In the genomic region with DNA sequence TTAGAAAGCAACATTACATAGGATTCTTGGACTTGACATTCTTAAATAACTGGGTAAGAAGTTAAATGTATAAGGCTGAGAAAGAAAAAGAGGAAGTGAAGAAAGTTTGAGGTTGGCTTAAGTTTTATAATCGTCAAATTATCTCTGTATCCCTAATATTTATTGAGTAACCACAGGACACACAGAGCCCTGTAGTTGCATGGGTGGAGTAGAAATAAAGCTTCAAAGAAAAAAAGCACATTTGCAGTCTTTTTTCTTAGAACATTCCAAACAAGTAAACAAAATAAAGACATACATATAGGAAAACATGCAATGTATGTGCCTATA, we compare ENCODE assay signal across 10 cellular contexts.
DNase-seq lines count a peak whose midpoint lies in the region; ATAC-seq and TF ChIP-seq lines count a peak whose summit lies in the region.
"Had no signal": no experiment of that assay in that cellular context is flagged by ENCODE, and none has a peak within 500 bp of the region (broad histone marks: within the 10 kb centered on the region; RNA-seq: fewer than 3 reads in every experiment).

No MANE protein-coding gene starts in this region.

- H3K27ac Mint-ChIP-seq in activated naive CD8-positive, alpha-beta T cell treated with anti-CD3 and anti-CD28 coated beads, Interleukin-2, amount 50 U/mL, for 24 hours: no peak overlapping the region
- H3K27ac Mint-ChIP-seq: T-helper 1 cell treated with Interleukin-12 subunit alpha and Interleukin-12 subunit beta and Interleukin-4 antibody, amounts not matched to agents 30 μg/mL and 1 μg/mL, for 36 hours had no signal

- H3K36me3 Mint-ChIP-seq in activated naive CD8-positive, alpha-beta T cell treated with anti-CD3 and anti-CD28 coated beads, Interleukin-2, amount 50 U/mL, for 24 hours (ENCODE audit: low read depth): no peaks in the 10 kb centered on the region

- peak; percentile 73 for ATAC-seq in GM18498 (IDR thresholded peaks at IDR 0.05; ENCODE audit: unreplicated experiment)
- ATAC-seq in GM19468 (IDR thresholded peaks at IDR 0.05; ENCODE audit: extremely low read depth, unreplicated experiment): peak; percentile 76
- peak; percentile 52 for ATAC-seq in HG03039 (IDR thresholded peaks at IDR 0.05; ENCODE audit: unreplicated experiment)
- no peak for ATAC-seq in activated naive CD8-positive, alpha-beta T cell treated with anti-CD3 and anti-CD28 coated beads, Interleukin-2, amount 50 U/mL, for 24 hours

- H3K27me3 Mint-ChIP-seq in activated naive CD8-positive, alpha-beta T cell treated with anti-CD3 and anti-CD28 coated beads, Interleukin-2, amount 50 U/mL, for 24 hours: no peaks in the 10 kb centered on the region

- H3K9me3 Mint-ChIP-seq in activated naive CD8-positive, alpha-beta T cell treated with anti-CD3 and anti-CD28 coated beads, Interleukin-2, amount 50 U/mL, for 24 hours: no peaks in the 10 kb centered on the region
- H3K9me3 Mint-ChIP-seq: T-helper 1 cell treated with Interleukin-12 subunit alpha and Interleukin-12 subunit beta and Interleukin-4 antibody, amounts not matched to agents 30 μg/mL and 1 μg/mL, for 36 hours had no signal

- CTCF ChIA-PET in GM10248 (lab: Yijun Ruan, JAX): no interaction called here

- H3K4me1 Mint-ChIP-seq in activated naive CD8-positive, alpha-beta T cell treated with anti-CD3 and anti-CD28 coated beads, Interleukin-2, amount 50 U/mL, for 24 hours: no peaks in the 10 kb centered on the region

- DNase-seq in NOMO-1 treated with DMSO at 0.1 percent for 48 hours (lab: John Stamatoyannopoulos, UW; ENCODE audit: unreplicated experiment) (peak; percentile 81), GM10248 (ENCODE audit: extremely low spot score) (no peak), NCI-H748 (lab: John Stamatoyannopoulos, UW; ENCODE audit: unreplicated experiment) (no peak), medulla oblongata (ENCODE audit: extremely low spot score) (no peak)
- no peak for DNase-seq in activated naive CD8-positive, alpha-beta T cell treated with anti-CD3 and anti-CD28 coated beads, Interleukin-2, amount 50 U/mL, for 24 hours
- DNase-seq: NCI-H446 treated with DMSO at 0.1 percent for 48 hours had no signal

- no peak overlapping the region for H3K4me3 Mint-ChIP-seq in activated naive CD8-positive, alpha-beta T cell treated with anti-CD3 and anti-CD28 coated beads, Interleukin-2, amount 50 U/mL, for 24 hours
- H3K4me3 Mint-ChIP-seq: T-helper 1 cell treated with Interleukin-12 subunit alpha and Interleukin-12 subunit beta and Interleukin-4 antibody, amounts not matched to agents 30 μg/mL and 1 μg/mL, for 36 hours had no signal

- POLR2A ChIA-PET in GM10248 (lab: Yijun Ruan, JAX): no interaction called here

- TF ChIP-seq CTCF in GM10248 (IDR thresholded peaks at IDR 0.05; ENCODE audit: control extremely low read depth, extremely low read depth, low read depth, missing control alignments): no peak
